23 cellular contexts compared by ENCODE assay signal in the genomic region with DNA sequence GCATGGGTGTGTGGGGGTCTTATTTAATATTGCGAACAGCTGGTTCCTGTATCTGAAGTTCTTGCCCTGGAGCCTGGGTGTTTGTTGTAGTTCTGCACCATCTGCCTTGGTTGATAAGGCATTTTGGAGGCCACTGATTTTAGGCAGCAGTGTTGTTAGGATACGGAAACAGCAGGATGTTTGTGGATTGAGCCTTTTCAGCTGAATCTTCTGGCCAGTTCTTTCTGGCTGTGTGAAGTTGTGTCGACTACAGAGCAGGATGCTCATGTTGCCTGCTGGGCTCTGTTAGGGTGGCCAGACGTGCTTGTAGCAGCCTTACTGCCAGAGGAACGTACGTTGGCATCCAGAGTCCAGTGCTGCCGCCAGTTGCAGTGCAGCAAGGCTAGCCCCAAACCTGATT.
A peak's percentile ranks its signal among the peaks of the same experiment; 100 is the strongest.
DNase-seq lines count a peak whose midpoint lies in the region; ATAC-seq, FAIRE-seq and TF ChIP-seq lines count a peak whose summit lies in the region.
"Had no signal": no experiment of that assay in that cellular context is flagged by ENCODE, and none has a peak within 500 bp of the region (broad histone marks: within the 10 kb centered on the region; RNA-seq: fewer than 3 reads in every experiment).

No MANE protein-coding gene starts in this region.

- H3K27ac Mint-ChIP-seq in osteocyte (ENCODE audit: unreplicated experiment) = no peak overlapping the region
- H3K27ac Mint-ChIP-seq: activated CD4-positive, alpha-beta T cell treated with anti-CD3 and anti-CD28 coated beads, Interleukin-2, amount 10 ng/mL, durations not matched to agents 24 days and 14 days; activated CD8-positive, alpha-beta memory T cell treated with anti-CD3 and anti-CD28 coated beads, Interleukin-2, amount 10 ng/mL, durations not matched to agents 7 days and 5 days; activated naive CD4-positive, alpha-beta T cell treated with anti-CD3 and anti-CD28 coated beads, Interleukin-2, amount 50 U/mL, for 24 hours; activated T-helper 1 cell treated with anti-CD3 and anti-CD28 coated beads, Interleukin-12 subunit alpha, Interleukin-12 subunit beta, Interleukin-2, Interleukin-4 antibody, amounts not matched to agents 30 ng/mL and 10 ng/mL and 1 ng/mL, durations not matched to agents 14 hours and 24 hours and 36 hours; B cell had no signal

- POLR2A ChIA-PET in K562 (lab: Yijun Ruan, JAX) = interaction anchor here (1.4 kb wide), 1 partner anchor 8 kb away, joined by 4 read pairs; no protein-coding TSS in a partner anchor

- TF ChIP-seq EP300 in K562 (IDR thresholded peaks at IDR 0.05; ENCODE audit: low read length) = no peak

- CTCF ChIA-PET in K562 (lab: Yijun Ruan, JAX; ENCODE audit: low intra/inter-chr PET ratio) = no interaction called here

- H3K36me3 ChIP-seq in BE2C (no peaks in the 10 kb centered on the region), K562 (ENCODE audit: control insufficient read depth, insufficient read depth, low read length) (no peaks in the 10 kb centered on the region), ascending aorta (peaks cover 17 to 45% of the 10 kb centered on the region in 2 donors)

- no peak for TF ChIP-seq CTCF in BE2C (IDR thresholded peaks at IDR 0.05; ENCODE audit: low read depth, low read length)
- no peak for TF ChIP-seq CTCF in K562 (IDR thresholded peaks at IDR 0.05 in 2 of 3, conservative IDR thresholded peaks at IDR 0.05 in 1 of 3; ENCODE audit: insufficient read depth in 2 of 3, low read depth in 1 of 3, low read length in 3 of 3)
- TF ChIP-seq CTCF in ascending aorta (IDR thresholded peaks at IDR 0.05) = no peak
- TF ChIP-seq CTCF in osteocyte (IDR thresholded peaks at IDR 0.05) = no peak

- peak; percentile 68 for FAIRE-seq in K562 (lab: Jason Lieb, UNC)
- FAIRE-seq: TTC549 had no signal

- H3K79me2 ChIP-seq in K562 (ENCODE audit: control insufficient read depth, insufficient read depth, low read length) = no peaks in the 10 kb centered on the region

- H3K9me3 ChIP-seq in BE2C = no peaks in the 10 kb centered on the region
- H3K9me3 ChIP-seq in K562 (replicated peaks; ENCODE audit: control insufficient read depth, insufficient read depth, low read depth, low read length) = no peaks in the 10 kb centered on the region
- H3K9me3 ChIP-seq in ascending aorta = no peaks in the 10 kb centered on the region
- H3K9me3 ChIP-seq: Caco-2, esophagus squamous epithelium, left lung had no signal

- TF ChIP-seq RAD21 in K562 (CRISPR knock-in tag; conservative IDR thresholded peaks at IDR 0.05 in 1 of 2, IDR thresholded peaks at IDR 0.05 in 1 of 2) = no peak

- no peaks in the 10 kb centered on the region for H3K9me3 Mint-ChIP-seq in osteocyte (ENCODE audit: unreplicated experiment)
- H3K9me3 Mint-ChIP-seq: activated CD4-positive, alpha-beta T cell treated with anti-CD3 and anti-CD28 coated beads, Interleukin-2, amount 10 ng/mL, durations not matched to agents 24 days and 14 days; activated naive CD4-positive, alpha-beta T cell treated with anti-CD3 and anti-CD28 coated beads, Interleukin-2, amount 50 U/mL, for 24 hours; activated T-helper 1 cell treated with anti-CD3 and anti-CD28 coated beads, Interleukin-12 subunit alpha, Interleukin-12 subunit beta, Interleukin-2, Interleukin-4 antibody, amounts not matched to agents 30 ng/mL and 10 ng/mL and 1 ng/mL, durations not matched to agents 14 hours and 24 hours and 36 hours had no signal

- no peak overlapping the region for H3K4me2 ChIP-seq in K562 (ENCODE audit: insufficient read depth, low read length)
- H3K4me2 ChIP-seq: KMS-11 had no signal

- peaks cover 23% of the 10 kb centered on the region for H3K36me3 Mint-ChIP-seq in osteocyte (ENCODE audit: unreplicated experiment)

- peaks cover 10% of the 10 kb centered on the region for H3K4me1 Mint-ChIP-seq in osteocyte (ENCODE audit: unreplicated experiment)
- H3K4me1 Mint-ChIP-seq: B cell had no signal

- no peak overlapping the region for H2AFZ ChIP-seq in K562 (ENCODE audit: low read depth, low read length)

- no peak for ATAC-seq in K562
- ATAC-seq: activated CD8-positive, alpha-beta memory T cell treated with anti-CD3 and anti-CD28 coated beads, Interleukin-2, amount 10 ng/mL, durations not matched to agents 7 days and 5 days; left lung had no signal

- peak; percentile 54 for DNase-seq in BE2C
- peak; percentile 11 for DNase-seq in NCI-H1694 (lab: John Stamatoyannopoulos, UW)
- DNase-seq in K562 (ENCODE audit: extremely low read depth in 1 of 4, low spot score in 3 of 4) = peak in 2 of 4 experiments; percentile 13 to 43
- peak; percentile 55 for DNase-seq in left kidney (ENCODE audit: low read depth, low spot score)
- no peak for DNase-seq in stimulated activated naive CD4-positive, alpha-beta T cell (lab: John Stamatoyannopoulos, UW)
- DNase-seq in NCI-H1930 (lab: John Stamatoyannopoulos, UW) = no peak
- no peak for DNase-seq in ascending aorta (ENCODE audit: low spot score in 2 of 2)
- DNase-seq in osteocyte (ENCODE audit: extremely low spot score, unreplicated experiment) = no peak
- DNase-seq: activated CD4-positive, alpha-beta T cell treated with anti-CD3 and anti-CD28 coated beads, Interleukin-2, amount 10 ng/mL, durations not matched to agents 24 days and 14 days; activated CD8-positive, alpha-beta memory T cell treated with anti-CD3 and anti-CD28 coated beads, Interleukin-2, amount 10 ng/mL, durations not matched to agents 7 days and 5 days; Caco-2; effector CD4-positive, alpha-beta T cell; esophagus squamous epithelium; left lung; MV-4-11; NCI-H2081; NCI-H510A treated with DMSO at 0.1 percent for 48 hours; nucleus accumbens had no signal

- H3K27ac ChIP-seq in K562 (ENCODE audit: extremely low read depth, low read depth, low read length) = no peak overlapping the region; the same call in 2 of the 3 replicates
- no peak overlapping the region for H3K27ac ChIP-seq in ascending aorta
- H3K27ac ChIP-seq: esophagus squamous epithelium, KMS-11, left lung had no signal

- H3K9ac ChIP-seq in K562 (ENCODE audit: insufficient read depth in 1 of 2, low read depth in 2 of 2, low read length in 2 of 2) = no peak overlapping the region
- H3K9ac ChIP-seq: KMS-11 had no signal

- H3K27me3 Mint-ChIP-seq in osteocyte (ENCODE audit: unreplicated experiment) = no peaks in the 10 kb centered on the region
- H3K27me3 Mint-ChIP-seq: activated CD4-positive, alpha-beta T cell treated with anti-CD3 and anti-CD28 coated beads, Interleukin-2, amount 10 ng/mL, durations not matched to agents 24 days and 14 days; activated CD8-positive, alpha-beta memory T cell treated with anti-CD3 and anti-CD28 coated beads, Interleukin-2, amount 10 ng/mL, durations not matched to agents 7 days and 5 days; activated naive CD4-positive, alpha-beta T cell treated with anti-CD3 and anti-CD28 coated beads, Interleukin-2, amount 50 U/mL, for 24 hours; B cell had no signal

- peak overlapping the region; percentile 8; the same call in 1 of the 2 replicates for H3K4me3 ChIP-seq in BE2C (ENCODE audit: low read depth, low read length)
- H3K4me3 ChIP-seq in K562 = no peak overlapping the region
- H3K4me3 ChIP-seq in ascending aorta = no peak overlapping the region
- H3K4me3 ChIP-seq: esophagus squamous epithelium, left lung had no signal

- WGBS in K562 (ENCODE audit: insufficient coverage, low coverage, missing lambda C conversion rate) = 0% methylated on average over 7 of the region's 7 CpGs

- in situ Hi-C loops in K562 (cut with MboI) = no loop called here

- no TSS peak for BruUV-seq in K562 (replicated peaks; lab: Mats Ljungman, UMichigan)

- H3K27me3 ChIP-seq in BE2C = no peaks in the 10 kb centered on the region
- peaks cover 0 to 4% of the 10 kb centered on the region in 2 experiments; a peak in 1 of 5 replicates for H3K27me3 ChIP-seq in K562 (ENCODE audit: control insufficient read depth in 2 of 2, insufficient read depth in 2 of 2, low read length in 2 of 2)
- no peaks in the 10 kb centered on the region for H3K27me3 ChIP-seq in ascending aorta
- H3K27me3 ChIP-seq: esophagus squamous epithelium, left lung had no signal

- intact Hi-C loops in K562 (cut with micrococcal nuclease) (no loop called here), ascending aorta (cut with DNase I) (no loop called here)

- no peaks in the 10 kb centered on the region for H3K9me1 ChIP-seq in K562 (ENCODE audit: control insufficient read depth, insufficient read depth, low read length)

- H3K4me1 ChIP-seq in BE2C (peaks cover 20% of the 10 kb centered on the region), K562 (replicated peaks in 1 of 2; ENCODE audit: control insufficient read depth in 2 of 2, insufficient read depth in 2 of 2, low read length in 2 of 2) (no peaks in the 10 kb centered on the region; a peak in 1 of 5 replicates), ascending aorta (peaks cover 0 to 5% of the 10 kb centered on the region in 2 donors)
- H3K4me1 ChIP-seq: left lung had no signal

- no peak overlapping the region for H3K4me3 Mint-ChIP-seq in osteocyte (ENCODE audit: unreplicated experiment)
- H3K4me3 Mint-ChIP-seq: activated CD4-positive, alpha-beta T cell treated with anti-CD3 and anti-CD28 coated beads, Interleukin-2, amount 10 ng/mL, durations not matched to agents 24 days and 14 days; activated CD8-positive, alpha-beta memory T cell treated with anti-CD3 and anti-CD28 coated beads, Interleukin-2, amount 10 ng/mL, durations not matched to agents 7 days and 5 days; activated naive CD4-positive, alpha-beta T cell treated with anti-CD3 and anti-CD28 coated beads, Interleukin-2, amount 50 U/mL, for 24 hours; activated T-helper 1 cell treated with anti-CD3 and anti-CD28 coated beads, Interleukin-12 subunit alpha, Interleukin-12 subunit beta, Interleukin-2, Interleukin-4 antibody, amounts not matched to agents 30 ng/mL and 10 ng/mL and 1 ng/mL, durations not matched to agents 14 hours and 24 hours and 36 hours; B cell had no signal

- H4K20me1 ChIP-seq in K562 (replicated peaks; ENCODE audit: control insufficient read depth, insufficient read depth, low read length) = 0 out of 2 replicates have a peak, but pooled peaks cover 3% of the 10 kb centered on the region

- TF ChIP-seq POLR2A in K562 (conservative IDR thresholded peaks at IDR 0.05) = no peak

TF ChIP-seq in K562, 482 proteins besides CTCF, POLR2A, EP300 and RAD21 (continues in another document):
- TF ChIP-seq SMAD3 (CRISPR knock-in tag; conservative IDR thresholded peaks at IDR 0.05) = no peak
- TF ChIP-seq MTA2 (IDR thresholded peaks at IDR 0.05; ENCODE audit: low read depth) = peak; percentile 70
- no peak for TF ChIP-seq ZNF23 (CRISPR knock-in tag; IDR thresholded peaks at IDR 0.05)
- TF ChIP-seq NEUROD1 (IDR thresholded peaks at IDR 0.05; ENCODE audit: borderline replicate concordance, low read depth, low read length, partially characterized antibody) = no peak
- TF ChIP-seq JUNB (CRISPR knock-in tag; conservative IDR thresholded peaks at IDR 0.05) = no peak
- TF ChIP-seq ZSCAN32 (CRISPR knock-in tag; IDR thresholded peaks at IDR 0.05) = no peak

Comparison
In these comparisons a context has a peak if more than half of its experiments do, and no peak if none do; other contexts are left out.
1. DNase-seq: peak in BE2C (single experiment), NCI-H1694 (single experiment) and left kidney (single experiment); none in stimulated activated naive CD4-positive, alpha-beta T cell (0 of 6), NCI-H1930 (0 of 2), ascending aorta (0 of 2) and osteocyte (single experiment).